ENCODE assay signal across 3 cellular contexts in genomic region chrX:125621588-125621927, GRCh38.
"Had no signal": no experiment of that assay in that cellular context is flagged by ENCODE, and none has a peak within 500 bp of the region (broad histone marks: within the 10 kb centered on the region; RNA-seq: fewer than 3 reads in every experiment).

No MANE protein-coding gene starts in this region.

- DNase-seq: GDM1, GF-D8 had no signal

- H3K4me3 ChIP-seq: GM12878 had no signal
